ENCODE assay signal across 11 cellular contexts in the genomic region with DNA sequence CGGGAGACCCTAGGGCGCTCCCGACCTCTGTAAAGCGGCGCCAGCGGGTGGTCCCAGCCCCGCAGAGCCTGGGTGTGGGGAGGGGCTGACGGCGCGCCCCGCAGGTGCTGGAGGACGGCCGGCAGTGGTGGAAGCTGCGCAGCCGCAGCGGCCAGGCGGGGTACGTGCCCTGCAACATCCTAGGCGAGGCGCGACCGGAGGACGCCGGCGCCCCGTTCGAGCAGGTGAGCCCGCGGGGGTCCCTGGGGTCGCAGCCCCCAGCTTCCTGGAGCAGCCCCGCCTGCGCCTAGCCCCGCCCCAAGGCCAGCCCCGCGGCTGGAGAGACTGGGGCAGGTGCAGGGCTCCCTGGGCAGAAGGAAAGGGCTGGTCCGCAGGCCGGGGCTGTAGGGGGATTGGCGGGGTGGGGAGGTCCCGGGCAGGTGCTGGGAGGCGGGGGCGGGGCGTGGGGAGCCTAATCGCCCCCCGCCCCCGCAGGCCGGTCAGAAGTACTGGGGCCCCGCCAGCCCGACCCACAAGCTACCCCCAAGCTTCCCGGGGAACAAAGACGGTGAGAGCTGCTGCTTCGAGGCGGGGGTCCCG.
DNase-seq lines count a peak whose midpoint lies in the region; ATAC-seq lines count a peak whose summit lies in the region.
"Had no signal": no experiment of that assay in that cellular context is flagged by ENCODE, and none has a peak within 500 bp of the region (broad histone marks: within the 10 kb centered on the region; RNA-seq: fewer than 3 reads in every experiment).

No MANE protein-coding gene starts in this region.

- H3K36me3 Mint-ChIP-seq in activated T-cell treated with anti-CD3 and anti-CD28 coated beads, Interleukin-2, amount 50 U/mL, for 24 hours (ENCODE audit: low read depth), result no peaks in the 10 kb centered on the region
- H3K36me3 Mint-ChIP-seq in stimulated activated naive B cell treated with anti-CD40 and anti-IgM and Interleukin-4, amounts not matched to agents 10 μg/mL and 1 μg/mL and 100 μg/mL, for 72 hours, result no peaks in the 10 kb centered on the region

- no peak for ATAC-seq in stimulated activated naive B cell treated with anti-CD40 and anti-IgM and Interleukin-4, amounts not matched to agents 10 μg/mL and 1 μg/mL and 100 μg/mL, for 72 hours (replicated peaks)
- no peak for ATAC-seq in HG02642 (IDR thresholded peaks at IDR 0.05; ENCODE audit: poor library complexity, unreplicated experiment)
- ATAC-seq in GM21825 (IDR thresholded peaks at IDR 0.05; ENCODE audit: unreplicated experiment), result no peak

- no peaks in the 10 kb centered on the region for H3K9me3 Mint-ChIP-seq in activated T-cell treated with anti-CD3 and anti-CD28 coated beads, Interleukin-2, amount 50 U/mL, for 24 hours
- no peaks in the 10 kb centered on the region for H3K9me3 Mint-ChIP-seq in stimulated activated naive B cell treated with anti-CD40 and anti-IgM and Interleukin-4, amounts not matched to agents 10 μg/mL and 1 μg/mL and 100 μg/mL, for 72 hours

- H3K4me3 Mint-ChIP-seq in activated T-cell treated with anti-CD3 and anti-CD28 coated beads, Interleukin-2, amount 50 U/mL, for 24 hours, result no peak overlapping the region
- H3K4me3 Mint-ChIP-seq in stimulated activated naive B cell treated with anti-CD40 and anti-IgM and Interleukin-4, amounts not matched to agents 10 μg/mL and 1 μg/mL and 100 μg/mL, for 72 hours, result peak overlapping the region; percentile 68 to 75

- H3K4me1 Mint-ChIP-seq in activated T-cell treated with anti-CD3 and anti-CD28 coated beads, Interleukin-2, amount 50 U/mL, for 24 hours (ENCODE audit: low read depth), result peaks cover 22% of the 10 kb centered on the region
- H3K4me1 Mint-ChIP-seq in stimulated activated naive B cell treated with anti-CD40 and anti-IgM and Interleukin-4, amounts not matched to agents 10 μg/mL and 1 μg/mL and 100 μg/mL, for 72 hours, result peaks cover 16 to 37% of the 10 kb centered on the region in 2 donors

- H3K27ac Mint-ChIP-seq in activated T-cell treated with anti-CD3 and anti-CD28 coated beads, Interleukin-2, amount 50 U/mL, for 24 hours, result no peak overlapping the region
- H3K27ac Mint-ChIP-seq in stimulated activated naive B cell treated with anti-CD40 and anti-IgM and Interleukin-4, amounts not matched to agents 10 μg/mL and 1 μg/mL and 100 μg/mL, for 72 hours, result no peak overlapping the region

- peaks cover 16% of the 10 kb centered on the region for H3K27me3 Mint-ChIP-seq in activated T-cell treated with anti-CD3 and anti-CD28 coated beads, Interleukin-2, amount 50 U/mL, for 24 hours
- peaks cover 3 to 24% of the 10 kb centered on the region in 2 donors for H3K27me3 Mint-ChIP-seq in stimulated activated naive B cell treated with anti-CD40 and anti-IgM and Interleukin-4, amounts not matched to agents 10 μg/mL and 1 μg/mL and 100 μg/mL, for 72 hours

- DNase-seq in activated T-cell treated with anti-CD3 and anti-CD28 coated beads, Interleukin-2, amount 50 U/mL, for 24 hours, result peak; percentile 55
- no peak for DNase-seq in activated T-cell treated with anti-CD3 and anti-CD28 coated beads for 4 hours
- DNase-seq in NCI-H345 treated with DMSO at 0.1 percent for 48 hours (lab: John Stamatoyannopoulos, UW; ENCODE audit: unreplicated experiment), result peak; percentile 35
- DNase-seq in epithelial cell of prostate (ENCODE audit: low read depth, low spot score), result no peak
- DNase-seq in stimulated activated naive B cell treated with anti-CD40 and anti-IgM and Interleukin-4, amounts not matched to agents 10 μg/mL and 1 μg/mL and 100 μg/mL, for 72 hours, result no peak
- DNase-seq in RKO (ENCODE audit: low spot score), result no peak
- DNase-seq: GOT3, NCI-H2171 had no signal

- peak overlapping the region; percentile 82 for H3K27ac ChIP-seq in epithelial cell of prostate
- H3K27ac ChIP-seq: ovary had no signal

Comparison
In these comparisons a context has a peak if more than half of its experiments do, and no peak if none do; other contexts are left out.
1. DNase-seq: peak in activated T-cell treated with anti-CD3 and anti-CD28 coated beads, Interleukin-2, amount 50 U/mL, for 24 hours (single experiment) and NCI-H345 treated with DMSO at 0.1 percent for 48 hours (single experiment); none in activated T-cell treated with anti-CD3 and anti-CD28 coated beads for 4 hours (single experiment), epithelial cell of prostate (single experiment), stimulated activated naive B cell treated with anti-CD40 and anti-IgM and Interleukin-4, amounts not matched to agents 10 μg/mL and 1 μg/mL and 100 μg/mL, for 72 hours (single experiment) and RKO (single experiment).